ENCODE assay signal across 32 cellular contexts in the genomic region with DNA sequence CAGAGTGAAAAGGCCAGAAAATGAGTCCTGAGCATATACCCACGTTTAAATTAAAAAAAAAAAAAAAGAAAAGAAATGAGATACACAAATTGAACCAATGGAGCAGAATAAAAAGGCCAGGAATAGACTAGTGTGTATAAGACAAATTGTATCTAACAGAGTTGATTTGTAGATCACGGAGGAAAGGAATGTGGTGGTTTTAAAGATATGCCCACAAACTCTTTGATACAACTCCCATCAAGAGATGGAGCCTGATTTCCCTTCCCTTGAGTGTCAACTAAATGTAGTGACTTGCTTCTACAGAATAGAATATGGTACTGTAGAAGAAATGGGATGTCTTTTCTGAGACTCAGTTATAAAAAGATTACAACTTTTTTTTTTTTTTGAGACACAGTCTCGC. TPM values are rescaled to one million over a fixed set of nuclear protein-coding genes. Genes with fewer than 3 reads are reported as not detected.
DNase-seq lines count a peak whose midpoint lies in the region; ATAC-seq and TF ChIP-seq lines count a peak whose summit lies in the region.
"Had no signal": no experiment of that assay in that cellular context is flagged by ENCODE, and none has a peak within 500 bp of the region (broad histone marks: within the 10 kb centered on the region; RNA-seq: fewer than 3 reads in every experiment).

No MANE protein-coding gene starts in this region.

- no peaks in the 10 kb centered on the region for H3K9me2 ChIP-seq in OCI-LY1 (ENCODE audit: low read depth, low read length)

- no peaks in the 10 kb centered on the region for H3K27me3 Mint-ChIP-seq in naive B cell
- H3K27me3 Mint-ChIP-seq: naive thymus-derived CD8-positive, alpha-beta T cell had no signal

- H3K27me3 ChIP-seq in OCI-LY1 (ENCODE audit: insufficient read depth, low read length): no peaks in the 10 kb centered on the region
- H3K27me3 ChIP-seq: upper lobe of right lung had no signal

- H3K4me2 ChIP-seq in OCI-LY1 (ENCODE audit: low read length): peak overlapping the region; percentile 56

- H3K4me1 Mint-ChIP-seq in naive B cell: peaks cover 53 to 82% (median 73%) of the 10 kb centered on the region in 3 donors

- no peak overlapping the region for H2AFZ ChIP-seq in OCI-LY1 (ENCODE audit: low read length)

- H3K36me3 ChIP-seq in OCI-LY1 (ENCODE audit: insufficient read depth, low read length): peaks cover 87% of the 10 kb centered on the region

- H3K4me3 Mint-ChIP-seq in naive B cell: peak overlapping the region in 4 of 8 donors; percentile 49 to 75 (median 70)
- H3K4me3 Mint-ChIP-seq: HFFc6 had no signal

- H4K20me1 ChIP-seq in OCI-LY1 (ENCODE audit: insufficient read depth, low read length): peaks cover 4% of the 10 kb centered on the region; the same call in 1 of the 2 replicates

- peaks cover 95% of the 10 kb centered on the region for H3K79me2 ChIP-seq in OCI-LY1 (ENCODE audit: insufficient read depth, low read length)

- H3K4me3 ChIP-seq in OCI-LY1 (ENCODE audit: low read depth, low read length, poor library complexity, severe bottlenecking): peak overlapping the region; percentile 9
- H3K4me3 ChIP-seq: coronary artery, upper lobe of right lung had no signal

- H3K27ac Mint-ChIP-seq in naive B cell: peak overlapping the region; percentile 14 to 95 (median 68)
- H3K27ac Mint-ChIP-seq: HFFc6 had no signal

- H3K9me3 Mint-ChIP-seq in naive B cell: no peaks in the 10 kb centered on the region
- H3K9me3 Mint-ChIP-seq: HFFc6; naive thymus-derived CD8-positive, alpha-beta T cell had no signal

- TF ChIP-seq CTCF in OCI-LY1 (IDR thresholded peaks at IDR 0.05; ENCODE audit: low read length): no peak

- H3K9me3 ChIP-seq in OCI-LY1 (ENCODE audit: low read length): no peaks in the 10 kb centered on the region
- H3K9me3 ChIP-seq: upper lobe of right lung had no signal

- H3F3A ChIP-seq in OCI-LY1 (ENCODE audit: insufficient read depth, low read length): no peaks in the 10 kb centered on the region

- ATAC-seq in naive B cell (ENCODE audit: low read depth in 2 of 2) (no peak), HG02938 (IDR thresholded peaks at IDR 0.05; ENCODE audit: unreplicated experiment) (no peak), GM21515 (IDR thresholded peaks at IDR 0.05; ENCODE audit: unreplicated experiment) (no peak)
- ATAC-seq: activated naive CD4-positive, alpha-beta T cell treated with anti-CD3 and anti-CD28 coated beads, Interleukin-2, amount 50 U/mL, for 72 hours; stimulated activated naive CD8-positive, alpha-beta T cell treated with anti-CD3 and anti-CD28 coated beads, Interleukin-15, Interleukin-2, amounts not matched to agents 100 U/mL and 50 U/mL, for 24 hours; upper lobe of right lung had no signal

- H3K36me3 Mint-ChIP-seq in naive B cell: peaks cover 7 to 9% of the 10 kb centered on the region in 2 donors

- DNase-seq in EH (ENCODE audit: low read depth) (peak; percentile 37), astrocyte of the hippocampus (ENCODE audit: low read depth, low spot score) (peak; percentile 63), naive B cell (no peak), HuH-7 (ENCODE audit: low spot score) (no peak), NCI-H774 (lab: John Stamatoyannopoulos, UW) (no peak)
- DNase-seq: activated CD4-positive, alpha-beta T cell treated with anti-CD3 and anti-CD28 coated beads for 48 hours; activated CD8-positive, alpha-beta memory T cell treated with anti-CD3 and anti-CD28 coated beads for 24 hours; activated effector memory CD4-positive, alpha-beta T cell treated with Interleukin-2 at 50 U/mL for 16 hours; activated T-cell treated with anti-CD3 and anti-CD28 coated beads for 4 hours; DMS79 treated with DMSO at 0.1 percent for 48 hours; effector CD8-positive, alpha-beta T cell; glutamatergic neuron; HFFc6; KG1; midbrain; naive thymus-derived CD8-positive, alpha-beta T cell; NCI-H1417; NCI-H2029; NCI-H524 treated with DMSO at 0.1 percent for 48 hours; NK-92 treated with Interleukin-12 subunit alpha and Interleukin-12 subunit beta, amount 100 ng/mL, for 24 hours; SHP77; small intestine; stimulated activated naive CD8-positive, alpha-beta T cell treated with anti-CD3 and anti-CD28 coated beads, Interleukin-15, Interleukin-2, amounts not matched to agents 100 U/mL and 50 U/mL, for 24 hours; T-helper 9 cell; upper lobe of right lung; WERI-Rb-1 had no signal

- peaks cover 87% of the 10 kb centered on the region for H3K4me1 ChIP-seq in OCI-LY1 (ENCODE audit: insufficient read depth, low read length, severe bottlenecking)

- H3K27ac ChIP-seq in OCI-LY1 (ENCODE audit: low read depth, low read length, poor library complexity, severe bottlenecking): peak overlapping the region; percentile 49
- H3K27ac ChIP-seq: coronary artery, epithelial cell of prostate, upper lobe of right lung, WERI-Rb-1 had no signal

- no peak overlapping the region for H3K9ac ChIP-seq in OCI-LY1 (ENCODE audit: low read length)

RNA-seq across cellular contexts. Expression of a gene that starts 10.4 kb away (rescaled TPM):
- polyA plus RNA-seq in naive B cell (ENCODE audit: low read depth in 6 of 6): 100 to 1,000 TPM; 234 to 353 (median 246) TPM

Comparison
In these comparisons a context has a peak if more than half of its experiments do, and no peak if none do; other contexts are left out.
1. DNase-seq: peak in EH (single experiment) and astrocyte of the hippocampus (single experiment); none in naive B cell (single experiment), HuH-7 (single experiment) and NCI-H774 (single experiment).